In genomic region chr14:104820669-104821228, GRCh38 we compare ENCODE assay signal across 1 cellular context.
TF ChIP-seq lines count a peak whose summit lies in the region.

No MANE protein-coding gene starts in this region.

TF ChIP-seq in IMR-90, 13 proteins besides CTCF, POLR2A, EP300 and RAD21 (continued from another document):
- TF ChIP-seq RFX5 (IDR thresholded peaks at IDR 0.05; ENCODE audit: low read depth, low read length) = no peak
- TF ChIP-seq CHD1 (IDR thresholded peaks at IDR 0.05; ENCODE audit: low read depth, low read length) = no peak
- TF ChIP-seq MXI1 (IDR thresholded peaks at IDR 0.05; ENCODE audit: borderline replicate concordance, low read depth, low read length) = no peak
- no peak for TF ChIP-seq MAFK (IDR thresholded peaks at IDR 0.05; ENCODE audit: low read depth, low read length)
- TF ChIP-seq, protein P1, sequence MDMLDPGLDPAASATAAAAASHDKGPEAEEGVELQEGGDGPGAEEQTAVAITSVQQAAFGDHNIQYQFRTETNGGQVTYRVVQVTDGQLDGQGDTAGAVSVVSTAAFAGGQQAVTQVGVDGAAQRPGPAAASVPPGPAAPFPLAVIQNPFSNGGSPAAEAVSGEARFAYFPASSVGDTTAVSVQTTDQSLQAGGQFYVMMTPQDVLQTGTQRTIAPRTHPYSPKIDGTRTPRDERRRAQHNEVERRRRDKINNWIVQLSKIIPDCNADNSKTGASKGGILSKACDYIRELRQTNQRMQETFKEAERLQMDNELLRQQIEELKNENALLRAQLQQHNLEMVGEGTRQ (IDR thresholded peaks at IDR 0.05; ENCODE audit: low read depth, low read length) = no peak
- TF ChIP-seq CEBPB (IDR thresholded peaks at IDR 0.05; ENCODE audit: low read depth, low read length) = no peak
- TF ChIP-seq, protein P2, sequence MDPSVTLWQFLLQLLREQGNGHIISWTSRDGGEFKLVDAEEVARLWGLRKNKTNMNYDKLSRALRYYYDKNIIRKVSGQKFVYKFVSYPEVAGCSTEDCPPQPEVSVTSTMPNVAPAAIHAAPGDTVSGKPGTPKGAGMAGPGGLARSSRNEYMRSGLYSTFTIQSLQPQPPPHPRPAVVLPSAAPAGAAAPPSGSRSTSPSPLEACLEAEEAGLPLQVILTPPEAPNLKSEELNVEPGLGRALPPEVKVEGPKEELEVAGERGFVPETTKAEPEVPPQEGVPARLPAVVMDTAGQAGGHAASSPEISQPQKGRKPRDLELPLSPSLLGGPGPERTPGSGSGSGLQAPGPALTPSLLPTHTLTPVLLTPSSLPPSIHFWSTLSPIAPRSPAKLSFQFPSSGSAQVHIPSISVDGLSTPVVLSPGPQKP (IDR thresholded peaks at IDR 0.05; ENCODE audit: borderline replicate concordance, low read depth, low read length) = no peak
- no peak for TF ChIP-seq NFE2L2 (IDR thresholded peaks at IDR 0.05; ENCODE audit: low read depth, low read length)
- peak; percentile 57; the same call in 1 of the 2 replicates for TF ChIP-seq BHLHE40 (IDR thresholded peaks at IDR 0.05; ENCODE audit: low read depth, low read length)
- peak; percentile 72; the same call in 1 of the 2 replicates for TF ChIP-seq MAZ (IDR thresholded peaks at IDR 0.05; ENCODE audit: borderline replicate concordance, low read depth, low read length)
- TF ChIP-seq RCOR1 (IDR thresholded peaks at IDR 0.05; ENCODE audit: insufficient replicate concordance, low read length) = no peak
- TF ChIP-seq SMC3 (IDR thresholded peaks at IDR 0.05; ENCODE audit: low read depth, low read length) = peak; percentile 60
